Comparison of ENCODE assay signal across 1 cellular context in the genomic region with DNA sequence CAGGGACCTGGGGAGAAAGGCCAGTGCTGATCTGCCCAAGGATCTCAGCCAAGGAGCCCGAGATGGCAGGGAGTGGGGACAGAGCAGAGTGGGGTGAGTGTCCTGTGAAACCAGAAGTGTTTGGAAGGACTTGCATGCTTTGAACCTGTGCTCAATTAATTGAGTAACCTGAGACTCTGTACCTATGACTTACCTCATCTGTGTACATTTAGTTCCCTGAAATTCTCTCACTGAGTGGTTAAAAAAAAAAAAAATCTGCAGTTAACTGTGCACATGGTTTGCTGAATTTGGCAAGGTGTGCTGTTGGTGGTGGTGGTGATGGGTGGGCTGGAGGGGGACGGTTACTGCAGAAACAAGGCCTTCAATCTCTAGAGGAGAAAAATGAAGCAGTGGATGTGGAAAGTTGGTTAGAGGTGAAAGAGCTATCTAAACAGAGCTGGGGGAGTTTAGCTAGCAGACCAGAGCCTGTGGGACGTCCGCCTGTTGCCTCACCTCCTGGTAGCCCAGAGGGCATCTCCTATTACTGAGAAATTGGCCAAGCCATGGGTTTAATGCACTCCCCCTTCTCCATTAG.
TF ChIP-seq lines count a peak whose summit lies in the region.

No MANE protein-coding gene starts in this region.

TF ChIP-seq in HepG2, 621 proteins besides CTCF, POLR2A, EP300 and RAD21 (continued from another document and continues in another):
- TF ChIP-seq, protein P1, sequence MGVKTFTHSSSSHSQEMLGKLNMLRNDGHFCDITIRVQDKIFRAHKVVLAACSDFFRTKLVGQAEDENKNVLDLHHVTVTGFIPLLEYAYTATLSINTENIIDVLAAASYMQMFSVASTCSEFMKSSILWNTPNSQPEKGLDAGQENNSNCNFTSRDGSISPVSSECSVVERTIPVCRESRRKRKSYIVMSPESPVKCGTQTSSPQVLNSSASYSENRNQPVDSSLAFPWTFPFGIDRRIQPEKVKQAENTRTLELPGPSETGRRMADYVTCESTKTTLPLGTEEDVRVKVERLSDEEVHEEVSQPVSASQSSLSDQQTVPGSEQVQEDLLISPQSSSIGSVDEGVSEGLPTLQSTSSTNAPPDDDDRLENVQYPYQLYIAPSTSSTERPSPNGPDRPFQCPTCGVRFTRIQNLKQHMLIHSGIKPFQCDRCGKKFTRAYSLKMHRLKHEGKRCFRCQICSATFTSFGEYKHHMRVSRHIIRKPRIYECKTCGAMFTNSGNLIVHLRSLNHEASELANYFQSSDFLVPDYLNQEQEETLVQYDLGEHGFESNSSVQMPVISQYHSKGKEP (CRISPR knock-in tag; IDR thresholded peaks at IDR 0.05): no peak
- TF ChIP-seq ATF7-NPFF (CRISPR knock-in tag; IDR thresholded peaks at IDR 0.05; ENCODE audit: low read depth): no peak
- 0 out of 2 replicates have a peak, but pooled peaks have one; percentile 24 for TF ChIP-seq POLR2G (IDR thresholded peaks at IDR 0.05; ENCODE audit: low read depth, low read length)
- peak; percentile 20; the same call in 1 of the 2 replicates for TF ChIP-seq ZNF746 (CRISPR knock-in tag; IDR thresholded peaks at IDR 0.05)
- TF ChIP-seq, protein P2, sequence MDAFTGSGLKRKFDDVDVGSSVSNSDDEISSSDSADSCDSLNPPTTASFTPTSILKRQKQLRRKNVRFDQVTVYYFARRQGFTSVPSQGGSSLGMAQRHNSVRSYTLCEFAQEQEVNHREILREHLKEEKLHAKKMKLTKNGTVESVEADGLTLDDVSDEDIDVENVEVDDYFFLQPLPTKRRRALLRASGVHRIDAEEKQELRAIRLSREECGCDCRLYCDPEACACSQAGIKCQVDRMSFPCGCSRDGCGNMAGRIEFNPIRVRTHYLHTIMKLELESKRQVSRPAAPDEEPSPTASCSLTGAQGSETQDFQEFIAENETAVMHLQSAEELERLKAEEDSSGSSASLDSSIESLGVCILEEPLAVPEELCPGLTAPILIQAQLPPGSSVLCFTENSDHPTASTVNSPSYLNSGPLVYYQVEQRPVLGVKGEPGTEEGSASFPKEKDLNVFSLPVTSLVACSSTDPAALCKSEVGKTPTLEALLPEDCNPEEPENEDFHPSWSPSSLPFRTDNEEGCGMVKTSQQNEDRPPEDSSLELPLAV (CRISPR knock-in tag; conservative IDR thresholded peaks at IDR 0.05; ENCODE audit: low read depth): no peak
- TF ChIP-seq RARA (CRISPR knock-in tag; IDR thresholded peaks at IDR 0.05): peak; percentile 78
- TF ChIP-seq RFX3 (CRISPR knock-in tag; IDR thresholded peaks at IDR 0.05): no peak
- TF ChIP-seq, protein P3, sequence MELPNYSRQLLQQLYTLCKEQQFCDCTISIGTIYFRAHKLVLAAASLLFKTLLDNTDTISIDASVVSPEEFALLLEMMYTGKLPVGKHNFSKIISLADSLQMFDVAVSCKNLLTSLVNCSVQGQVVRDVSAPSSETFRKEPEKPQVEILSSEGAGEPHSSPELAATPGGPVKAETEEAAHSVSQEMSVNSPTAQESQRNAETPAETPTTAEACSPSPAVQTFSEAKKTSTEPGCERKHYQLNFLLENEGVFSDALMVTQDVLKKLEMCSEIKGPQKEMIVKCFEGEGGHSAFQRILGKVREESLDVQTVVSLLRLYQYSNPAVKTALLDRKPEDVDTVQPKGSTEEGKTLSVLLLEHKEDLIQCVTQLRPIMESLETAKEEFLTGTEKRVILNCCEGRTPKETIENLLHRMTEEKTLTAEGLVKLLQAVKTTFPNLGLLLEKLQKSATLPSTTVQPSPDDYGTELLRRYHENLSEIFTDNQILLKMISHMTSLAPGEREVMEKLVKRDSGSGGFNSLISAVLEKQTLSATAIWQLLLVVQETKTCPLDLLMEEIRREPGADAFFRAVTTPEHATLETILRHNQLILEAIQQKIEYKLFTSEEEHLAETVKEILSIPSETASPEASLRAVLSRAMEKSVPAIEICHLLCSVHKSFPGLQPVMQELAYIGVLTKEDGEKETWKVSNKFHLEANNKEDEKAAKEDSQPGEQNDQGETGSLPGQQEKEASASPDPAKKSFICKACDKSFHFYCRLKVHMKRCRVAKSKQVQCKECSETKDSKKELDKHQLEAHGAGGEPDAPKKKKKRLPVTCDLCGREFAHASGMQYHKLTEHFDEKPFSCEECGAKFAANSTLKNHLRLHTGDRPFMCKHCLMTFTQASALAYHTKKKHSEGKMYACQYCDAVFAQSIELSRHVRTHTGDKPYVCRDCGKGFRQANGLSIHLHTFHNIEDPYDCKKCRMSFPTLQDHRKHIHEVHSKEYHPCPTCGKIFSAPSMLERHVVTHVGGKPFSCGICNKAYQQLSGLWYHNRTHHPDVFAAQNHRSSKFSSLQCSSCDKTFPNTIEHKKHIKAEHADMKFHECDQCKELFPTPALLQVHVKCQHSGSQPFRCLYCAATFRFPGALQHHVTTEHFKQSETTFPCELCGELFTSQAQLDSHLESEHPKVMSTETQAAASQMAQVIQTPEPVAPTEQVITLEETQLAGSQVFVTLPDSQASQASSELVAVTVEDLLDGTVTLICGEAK (IDR thresholded peaks at IDR 0.05): no peak
- TF ChIP-seq, protein P3 (CRISPR knock-in tag; IDR thresholded peaks at IDR 0.05): 0 out of 2 replicates have a peak, but pooled peaks have one; percentile 26
- TF ChIP-seq ZNF737 (CRISPR knock-in tag; IDR thresholded peaks at IDR 0.05; ENCODE audit: borderline replicate concordance): no peak
- TF ChIP-seq, protein P4, sequence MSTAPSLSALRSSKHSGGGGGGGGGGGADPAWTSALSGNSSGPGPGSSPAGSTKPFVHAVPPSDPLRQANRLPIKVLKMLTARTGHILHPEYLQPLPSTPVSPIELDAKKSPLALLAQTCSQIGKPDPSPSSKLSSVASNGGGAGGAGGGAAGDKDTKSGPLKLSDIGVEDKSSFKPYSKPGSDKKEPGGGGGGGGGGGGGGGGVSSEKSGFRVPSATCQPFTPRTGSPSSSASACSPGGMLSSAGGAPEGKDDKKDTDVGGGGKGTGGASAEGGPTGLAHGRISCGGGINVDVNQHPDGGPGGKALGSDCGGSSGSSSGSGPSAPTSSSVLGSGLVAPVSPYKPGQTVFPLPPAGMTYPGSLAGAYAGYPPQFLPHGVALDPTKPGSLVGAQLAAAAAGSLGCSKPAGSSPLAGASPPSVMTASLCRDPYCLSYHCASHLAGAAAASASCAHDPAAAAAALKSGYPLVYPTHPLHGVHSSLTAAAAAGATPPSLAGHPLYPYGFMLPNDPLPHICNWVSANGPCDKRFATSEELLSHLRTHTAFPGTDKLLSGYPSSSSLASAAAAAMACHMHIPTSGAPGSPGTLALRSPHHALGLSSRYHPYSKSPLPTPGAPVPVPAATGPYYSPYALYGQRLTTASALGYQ (CRISPR knock-in tag; IDR thresholded peaks at IDR 0.05): no peak
- 0 out of 2 replicates have a peak, but pooled peaks have one; percentile 27 for TF ChIP-seq ELF3 (CRISPR knock-in tag; IDR thresholded peaks at IDR 0.05)
- TF ChIP-seq, protein P5, sequence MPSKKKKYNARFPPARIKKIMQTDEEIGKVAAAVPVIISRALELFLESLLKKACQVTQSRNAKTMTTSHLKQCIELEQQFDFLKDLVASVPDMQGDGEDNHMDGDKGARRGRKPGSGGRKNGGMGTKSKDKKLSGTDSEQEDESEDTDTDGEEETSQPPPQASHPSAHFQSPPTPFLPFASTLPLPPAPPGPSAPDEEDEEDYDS (CRISPR knock-in tag; IDR thresholded peaks at IDR 0.05): no peak
- TF ChIP-seq MBNL3 (CRISPR knock-in tag; conservative IDR thresholded peaks at IDR 0.05): no peak
- TF ChIP-seq, protein P6, sequence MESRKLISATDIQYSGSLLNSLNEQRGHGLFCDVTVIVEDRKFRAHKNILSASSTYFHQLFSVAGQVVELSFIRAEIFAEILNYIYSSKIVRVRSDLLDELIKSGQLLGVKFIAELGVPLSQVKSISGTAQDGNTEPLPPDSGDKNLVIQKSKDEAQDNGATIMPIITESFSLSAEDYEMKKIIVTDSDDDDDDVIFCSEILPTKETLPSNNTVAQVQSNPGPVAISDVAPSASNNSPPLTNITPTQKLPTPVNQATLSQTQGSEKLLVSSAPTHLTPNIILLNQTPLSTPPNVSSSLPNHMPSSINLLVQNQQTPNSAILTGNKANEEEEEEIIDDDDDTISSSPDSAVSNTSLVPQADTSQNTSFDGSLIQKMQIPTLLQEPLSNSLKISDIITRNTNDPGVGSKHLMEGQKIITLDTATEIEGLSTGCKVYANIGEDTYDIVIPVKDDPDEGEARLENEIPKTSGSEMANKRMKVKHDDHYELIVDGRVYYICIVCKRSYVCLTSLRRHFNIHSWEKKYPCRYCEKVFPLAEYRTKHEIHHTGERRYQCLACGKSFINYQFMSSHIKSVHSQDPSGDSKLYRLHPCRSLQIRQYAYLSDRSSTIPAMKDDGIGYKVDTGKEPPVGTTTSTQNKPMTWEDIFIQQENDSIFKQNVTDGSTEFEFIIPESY (CRISPR knock-in tag; IDR thresholded peaks at IDR 0.05): 0 out of 2 replicates have a peak, but pooled peaks have one; percentile 6
- TF ChIP-seq, protein P7, sequence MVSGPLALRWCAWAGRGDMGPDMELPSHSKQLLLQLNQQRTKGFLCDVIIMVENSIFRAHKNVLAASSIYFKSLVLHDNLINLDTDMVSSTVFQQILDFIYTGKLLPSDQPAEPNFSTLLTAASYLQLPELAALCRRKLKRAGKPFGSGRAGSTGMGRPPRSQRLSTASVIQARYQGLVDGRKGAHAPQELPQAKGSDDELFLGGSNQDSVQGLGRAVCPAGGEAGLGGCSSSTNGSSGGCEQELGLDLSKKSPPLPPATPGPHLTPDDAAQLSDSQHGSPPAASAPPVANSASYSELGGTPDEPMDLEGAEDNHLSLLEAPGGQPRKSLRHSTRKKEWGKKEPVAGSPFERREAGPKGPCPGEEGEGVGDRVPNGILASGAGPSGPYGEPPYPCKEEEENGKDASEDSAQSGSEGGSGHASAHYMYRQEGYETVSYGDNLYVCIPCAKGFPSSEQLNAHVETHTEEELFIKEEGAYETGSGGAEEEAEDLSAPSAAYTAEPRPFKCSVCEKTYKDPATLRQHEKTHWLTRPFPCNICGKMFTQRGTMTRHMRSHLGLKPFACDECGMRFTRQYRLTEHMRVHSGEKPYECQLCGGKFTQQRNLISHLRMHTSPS (CRISPR knock-in tag; IDR thresholded peaks at IDR 0.05; ENCODE audit: low read depth): peak; percentile 17; the same call in 1 of the 2 replicates
- no peak for TF ChIP-seq SOX6 (IDR thresholded peaks at IDR 0.05)
- peak; percentile 66 for TF ChIP-seq SOX6 (CRISPR knock-in tag; IDR thresholded peaks at IDR 0.05)
- TF ChIP-seq, protein P8, sequence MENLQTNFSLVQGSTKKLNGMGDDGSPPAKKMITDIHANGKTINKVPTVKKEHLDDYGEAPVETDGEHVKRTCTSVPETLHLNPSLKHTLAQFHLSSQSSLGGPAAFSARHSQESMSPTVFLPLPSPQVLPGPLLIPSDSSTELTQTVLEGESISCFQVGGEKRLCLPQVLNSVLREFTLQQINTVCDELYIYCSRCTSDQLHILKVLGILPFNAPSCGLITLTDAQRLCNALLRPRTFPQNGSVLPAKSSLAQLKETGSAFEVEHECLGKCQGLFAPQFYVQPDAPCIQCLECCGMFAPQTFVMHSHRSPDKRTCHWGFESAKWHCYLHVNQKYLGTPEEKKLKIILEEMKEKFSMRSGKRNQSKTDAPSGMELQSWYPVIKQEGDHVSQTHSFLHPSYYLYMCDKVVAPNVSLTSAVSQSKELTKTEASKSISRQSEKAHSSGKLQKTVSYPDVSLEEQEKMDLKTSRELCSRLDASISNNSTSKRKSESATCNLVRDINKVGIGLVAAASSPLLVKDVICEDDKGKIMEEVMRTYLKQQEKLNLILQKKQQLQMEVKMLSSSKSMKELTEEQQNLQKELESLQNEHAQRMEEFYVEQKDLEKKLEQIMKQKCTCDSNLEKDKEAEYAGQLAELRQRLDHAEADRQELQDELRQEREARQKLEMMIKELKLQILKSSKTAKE (CRISPR knock-in tag; IDR thresholded peaks at IDR 0.05; ENCODE audit: borderline replicate concordance): no peak
- TF ChIP-seq, protein P9, sequence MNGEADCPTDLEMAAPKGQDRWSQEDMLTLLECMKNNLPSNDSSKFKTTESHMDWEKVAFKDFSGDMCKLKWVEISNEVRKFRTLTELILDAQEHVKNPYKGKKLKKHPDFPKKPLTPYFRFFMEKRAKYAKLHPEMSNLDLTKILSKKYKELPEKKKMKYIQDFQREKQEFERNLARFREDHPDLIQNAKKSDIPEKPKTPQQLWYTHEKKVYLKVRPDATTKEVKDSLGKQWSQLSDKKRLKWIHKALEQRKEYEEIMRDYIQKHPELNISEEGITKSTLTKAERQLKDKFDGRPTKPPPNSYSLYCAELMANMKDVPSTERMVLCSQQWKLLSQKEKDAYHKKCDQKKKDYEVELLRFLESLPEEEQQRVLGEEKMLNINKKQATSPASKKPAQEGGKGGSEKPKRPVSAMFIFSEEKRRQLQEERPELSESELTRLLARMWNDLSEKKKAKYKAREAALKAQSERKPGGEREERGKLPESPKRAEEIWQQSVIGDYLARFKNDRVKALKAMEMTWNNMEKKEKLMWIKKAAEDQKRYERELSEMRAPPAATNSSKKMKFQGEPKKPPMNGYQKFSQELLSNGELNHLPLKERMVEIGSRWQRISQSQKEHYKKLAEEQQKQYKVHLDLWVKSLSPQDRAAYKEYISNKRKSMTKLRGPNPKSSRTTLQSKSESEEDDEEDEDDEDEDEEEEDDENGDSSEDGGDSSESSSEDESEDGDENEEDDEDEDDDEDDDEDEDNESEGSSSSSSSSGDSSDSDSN (CRISPR knock-in tag; IDR thresholded peaks at IDR 0.05): 0 out of 2 replicates have a peak, but pooled peaks have one; percentile 32
- TF ChIP-seq ZNF567 (CRISPR knock-in tag; IDR thresholded peaks at IDR 0.05; ENCODE audit: borderline replicate concordance): 0 out of 2 replicates have a peak, but pooled peaks have one; percentile 49
- TF ChIP-seq KLF6 (CRISPR knock-in tag; IDR thresholded peaks at IDR 0.05): no peak
